ENCODE assay signal across 10 cellular contexts in genomic region chr14:99755629-99756603, GRCh38. TPM values are rescaled to one million over a fixed set of nuclear protein-coding genes. Genes with fewer than 3 reads are reported as not detected.
DNase-seq lines count a peak whose midpoint lies in the region; ATAC-seq, FAIRE-seq and TF ChIP-seq lines count a peak whose summit lies in the region.
"Had no signal": no experiment of that assay in that cellular context is flagged by ENCODE, and none has a peak within 500 bp of the region (broad histone marks: within the 10 kb centered on the region; RNA-seq: fewer than 3 reads in every experiment).

No MANE protein-coding gene starts in this region.

- H3K18ac ChIP-seq in trophoblast cell (ENCODE audit: low read length), result no peak overlapping the region

- H3K9me3 ChIP-seq in endothelial cell of umbilical vein (replicated peaks; ENCODE audit: control insufficient read depth, insufficient read depth, low read length), result no peaks in the 10 kb centered on the region
- H3K9me3 ChIP-seq in trophoblast cell (ENCODE audit: insufficient read depth, low read depth, low read length), result no peaks in the 10 kb centered on the region

- BruUV-seq in endothelial cell of umbilical vein (replicated peaks; lab: Mats Ljungman, UMichigan), result no TSS peak

- no peak overlapping the region for H4K8ac ChIP-seq in trophoblast cell (ENCODE audit: low read depth, low read length)

- H3K4me1 ChIP-seq in endothelial cell of umbilical vein (ENCODE audit: control insufficient read depth, extremely low read depth, insufficient read depth, low read length) (peaks cover 81% of the 10 kb centered on the region), trophoblast cell (ENCODE audit: control insufficient read depth in 1 of 2, insufficient read depth in 2 of 2, low read length in 2 of 2) (peaks cover 12 to 18% of the 10 kb centered on the region in 2 experiments)

- intact Hi-C loops in endothelial cell of umbilical vein (cut with micrococcal nuclease), result loop anchor here (1.0 to 10.0 kb wide), 5 partner anchors 26 to 629 kb away; partner anchors contain the start of genes CYP46A1 and EML1

- DNase-seq in NCI-H460 (ENCODE audit: extremely low read depth, low read depth) (peak; percentile 41), endothelial cell of umbilical vein (ENCODE audit: low read depth, low spot score) (peak; percentile 93), medulla oblongata (ENCODE audit: extremely low spot score) (peak; percentile 87), urothelium cell line (ENCODE audit: low spot score) (peak; percentile 31), trophoblast cell (no peak), NCI-H446 (lab: John Stamatoyannopoulos, UW) (no peak)
- DNase-seq: activated CD8-positive, alpha-beta memory T cell treated with anti-CD3 and anti-CD28 coated beads, Interleukin-2, amount 50 U/mL, for 48 hours; naive B cell; NCI-H1092 had no signal

- peak overlapping the region; percentile 26 for H3K9ac ChIP-seq in endothelial cell of umbilical vein (replicated peaks; ENCODE audit: extremely low read depth, insufficient read depth, low read length)
- no peak overlapping the region for H3K9ac ChIP-seq in trophoblast cell (ENCODE audit: low read length)

- no peaks in the 10 kb centered on the region for H4K20me1 ChIP-seq in endothelial cell of umbilical vein (replicated peaks; ENCODE audit: control insufficient read depth, extremely low read depth, insufficient read depth, low read length)

- no CpG with 5 or more reads among the region's 21 CpGs for WGBS in trophoblast cell (ENCODE audit: extremely low coverage, insufficient coverage, insufficient read length)

- no peak for ATAC-seq in GM21825 (IDR thresholded peaks at IDR 0.05; ENCODE audit: unreplicated experiment)

- H3K79me1 ChIP-seq in trophoblast cell (ENCODE audit: low read length), result peaks cover 3% of the 10 kb centered on the region

- H3K27me3 ChIP-seq in endothelial cell of umbilical vein (ENCODE audit: control insufficient read depth in 2 of 2, insufficient read depth in 2 of 2, low read length in 2 of 2) (no peaks in the 10 kb centered on the region), trophoblast cell (ENCODE audit: insufficient read depth, low read length) (no peaks in the 10 kb centered on the region)

- FAIRE-seq in endothelial cell of umbilical vein (lab: Jason Lieb, UNC) (peak; percentile 99), urothelium cell line (lab: Jason Lieb, UNC) (no peak)

- H4K91ac ChIP-seq in trophoblast cell (ENCODE audit: low read depth, low read length), result no peak overlapping the region

- no peak overlapping the region for H2BK12ac ChIP-seq in trophoblast cell (ENCODE audit: low read length)

- dilution Hi-C loops in endothelial cell of umbilical vein (cut with MboI; ENCODE audit: extremely low pct_ligation_motif_present, low sequenced_read_pairs), result no loop called here

- H3K14ac ChIP-seq in trophoblast cell (ENCODE audit: low read length), result no peak overlapping the region

- TF ChIP-seq CTCF in endothelial cell of umbilical vein (IDR thresholded peaks at IDR 0.05; ENCODE audit: extremely low read depth in 1 of 2, insufficient read depth in 1 of 2, low read depth in 1 of 2, low read length in 2 of 2), result no peak

- no peaks in the 10 kb centered on the region for H3K36me3 ChIP-seq in endothelial cell of umbilical vein (ENCODE audit: control insufficient read depth in 2 of 2, extremely low read depth in 1 of 2, insufficient read depth in 2 of 2, low read length in 2 of 2)
- no peaks in the 10 kb centered on the region for H3K36me3 ChIP-seq in trophoblast cell (ENCODE audit: control insufficient read depth in 1 of 2, insufficient read depth in 2 of 2, low read length in 2 of 2)

- H3K27ac ChIP-seq in endothelial cell of umbilical vein (ENCODE audit: insufficient read depth, low read depth, low read length) (peak overlapping the region; percentile 83), trophoblast cell (ENCODE audit: low read depth, low read length) (no peak overlapping the region)

- H3K23ac ChIP-seq in trophoblast cell (ENCODE audit: low read length), result no peak overlapping the region

- H2AK5ac ChIP-seq in trophoblast cell (ENCODE audit: low read length), result no peak overlapping the region

- no peak overlapping the region for H3K4ac ChIP-seq in trophoblast cell (ENCODE audit: low read depth, low read length)

- no peak overlapping the region for H3K4me2 ChIP-seq in endothelial cell of umbilical vein (ENCODE audit: insufficient read depth, low read length)
- no peak overlapping the region for H3K4me2 ChIP-seq in trophoblast cell (ENCODE audit: low read length)

- H3K79me2 ChIP-seq in endothelial cell of umbilical vein (ENCODE audit: control insufficient read depth, insufficient read depth, low read length), result no peaks in the 10 kb centered on the region
- H3K79me2 ChIP-seq in trophoblast cell (ENCODE audit: control insufficient read depth, insufficient read depth, low read length, poor library complexity), result no peaks in the 10 kb centered on the region

- H2BK5ac ChIP-seq in trophoblast cell (ENCODE audit: low read depth, low read length, poor library complexity), result no peak overlapping the region

- H2AFZ ChIP-seq in endothelial cell of umbilical vein (ENCODE audit: low read depth, low read length) (no peak overlapping the region), trophoblast cell (ENCODE audit: insufficient read depth, low read length, poor library complexity) (no peak overlapping the region)

- no peak for TF ChIP-seq POLR2A in endothelial cell of umbilical vein (IDR thresholded peaks at IDR 0.05; ENCODE audit: low read depth, low read length)

- CTCF ChIA-PET in endothelial cell of umbilical vein (lab: Charles Lee), result interaction anchor here (0.5 to 4.8 kb wide), 5 partner anchors 21 to 610 kb away, joined by 3 to 26 read pairs (median 6); partner anchors contain the start of gene EML1

- H2BK120ac ChIP-seq in trophoblast cell (ENCODE audit: insufficient read depth, low read length, poor library complexity), result no peak overlapping the region

- no peaks in the 10 kb centered on the region for H3K9me1 ChIP-seq in endothelial cell of umbilical vein (replicated peaks; ENCODE audit: control insufficient read depth, extremely low read depth, insufficient read depth, low read length)

- H4K12ac ChIP-seq in trophoblast cell (ENCODE audit: low read depth, low read length), result no peak overlapping the region

- POLR2A ChIA-PET in endothelial cell of umbilical vein (lab: Charles Lee), result no interaction called here

- H3K4me3 ChIP-seq in endothelial cell of umbilical vein (replicated peaks in 1 of 3; ENCODE audit: insufficient read depth in 1 of 3, low read depth in 1 of 3, low read length in 3 of 3) (no peak overlapping the region), trophoblast cell (ENCODE audit: low read depth, low read length) (no peak overlapping the region)

TF ChIP-seq in endothelial cell of umbilical vein, 7 proteins besides CTCF, POLR2A, EP300 and RAD21:
- TF ChIP-seq EZH2 (IDR thresholded peaks at IDR 0.05; ENCODE audit: borderline replicate concordance, low read depth, low read length, severe bottlenecking) (no peak), MYC (IDR thresholded peaks at IDR 0.05; ENCODE audit: low read depth, low read length) (no peak), MAX (IDR thresholded peaks at IDR 0.05; ENCODE audit: insufficient read depth, insufficient read length) (no peak), FOS (IDR thresholded peaks at IDR 0.05; ENCODE audit: borderline replicate concordance, insufficient read depth, low read length) (peak; percentile 97), GATA2 (IDR thresholded peaks at IDR 0.05; ENCODE audit: insufficient read depth, insufficient read length, low read depth, low read length) (no peak), POLR2AphosphoS5 (IDR thresholded peaks at IDR 0.05; ENCODE audit: insufficient read depth, low read depth, low read length) (peak; percentile 49), JUN (IDR thresholded peaks at IDR 0.05; ENCODE audit: borderline replicate concordance, insufficient read depth, insufficient read length, low read depth) (peak; percentile 80)

RNA-seq across cellular contexts. Expression of gene EML1, which starts 37.3 kb away (rescaled TPM):
- 9.7 and 12.7 TPM in 2 replicates for total RNA-seq in NCI-H460 (2014; rRNA removed; shearing (Covaris generic))
- 13.7 and 32.6 TPM in 2 replicates for polyA plus RNA-seq in NCI-H460 (2014; cell fraction: nucleus; rRNA removed)
- 33.0 and 47.8 TPM in 2 replicates for total RNA-seq in endothelial cell of umbilical vein
- 20.7 and 22.9 TPM in 2 replicates for polyA plus RNA-seq in endothelial cell of umbilical vein
- polyA plus RNA-seq in endothelial cell of umbilical vein (2011; cell fraction: cytosol; rRNA removed), result 20.7 and 26.3 TPM in 2 replicates
- polyA plus RNA-seq in endothelial cell of umbilical vein (2011; cell fraction: nucleus; rRNA removed), result 39.6 TPM in 2 replicates
- polyA plus RNA-seq in endothelial cell of umbilical vein (2012), result 27.4 and 29.7 TPM in 2 replicates
- polyA minus RNA-seq in endothelial cell of umbilical vein, result 102 and 113 TPM in 2 replicates
- 14.7 TPM for polyA minus RNA-seq in endothelial cell of umbilical vein (2011; cell fraction: cytosol; rRNA and poly(A)+ RNA removed)
- 64.9 and 76.5 TPM in 2 replicates for polyA minus RNA-seq in endothelial cell of umbilical vein (2011; cell fraction: nucleus; rRNA and poly(A)+ RNA removed)
- 5.5 and 6.1 TPM in 2 replicates for polyA plus RNA-seq in trophoblast cell (2013)

Comparison
In these comparisons a context has a peak if more than half of its experiments do, and no peak if none do; other contexts are left out.
1. DNase-seq: peak in NCI-H460 (single experiment), endothelial cell of umbilical vein (single experiment), medulla oblongata (single experiment) and urothelium cell line (single experiment); none in trophoblast cell (0 of 2) and NCI-H446 (0 of 2).